In genomic region chr3:193016437-193016887, GRCh38 we compare ENCODE assay signal across 13 cellular contexts.
A peak's percentile ranks its signal among the peaks of the same experiment; 100 is the strongest.
DNase-seq lines count a peak whose midpoint lies in the region; ATAC-seq and FAIRE-seq lines count a peak whose summit lies in the region.
"Had no signal": no experiment of that assay in that cellular context is flagged by ENCODE, and none has a peak within 500 bp of the region (broad histone marks: within the 10 kb centered on the region; RNA-seq: fewer than 3 reads in every experiment).

No MANE protein-coding gene starts in this region.

- H3K27ac ChIP-seq in iPS-20b (ENCODE audit: low read length) = no peak overlapping the region
- H3K27ac ChIP-seq: C4-2B, lower lobe of right lung, sigmoid colon had no signal

- no peak overlapping the region; the same call in 1 of the 2 replicates for H3K9ac ChIP-seq in iPS-20b (ENCODE audit: low read depth, low read length)

- H3K9me3 ChIP-seq in iPS-20b (ENCODE audit: insufficient read depth, low read depth, low read length) = peaks cover 14% of the 10 kb centered on the region
- H3K9me3 ChIP-seq: sigmoid colon had no signal

- H3K36me3 ChIP-seq in iPS-20b (ENCODE audit: insufficient read depth, low read depth, low read length) = no peaks in the 10 kb centered on the region
- H3K36me3 ChIP-seq: lower lobe of right lung, sigmoid colon had no signal

- no peak for ATAC-seq in HG03520 (IDR thresholded peaks at IDR 0.05; ENCODE audit: unreplicated experiment)
- ATAC-seq in GM21529 (IDR thresholded peaks at IDR 0.05; ENCODE audit: unreplicated experiment) = no peak
- ATAC-seq: activated naive CD8-positive, alpha-beta T cell treated with anti-CD3 and anti-CD28 coated beads, Interleukin-2, amount 50 U/mL, for 24 hours; lower lobe of right lung had no signal

- FAIRE-seq in GM19239 (lab: Jason Lieb, UNC) = no peak

- H3K27me3 ChIP-seq in iPS-20b (ENCODE audit: insufficient read depth, low read length) = no peaks in the 10 kb centered on the region
- H3K27me3 ChIP-seq: sigmoid colon had no signal

- H3K4me1 ChIP-seq in iPS-20b (ENCODE audit: insufficient read depth, low read length) = peaks cover 13% of the 10 kb centered on the region; the same call in 1 of the 2 replicates
- H3K4me1 ChIP-seq: lower lobe of right lung had no signal

- DNase-seq in Daoy (ENCODE audit: low read depth) = peak; percentile 61
- peak; percentile 79 for DNase-seq in NCI-H1092 (lab: John Stamatoyannopoulos, UW)
- peak; percentile 41 for DNase-seq in amniotic epithelial cell (ENCODE audit: low read depth)
- DNase-seq in GM19239 (ENCODE audit: insufficient read length, low spot score) = no peak
- no peak for DNase-seq in DMS114 treated with DMSO at 0.1 percent for 48 hours (lab: John Stamatoyannopoulos, UW; ENCODE audit: unreplicated experiment)
- DNase-seq: activated CD4-positive, alpha-beta T cell treated with anti-CD3 and anti-CD28 coated beads, Interleukin-2, amount 50 U/mL, for 4 hours; activated naive CD8-positive, alpha-beta T cell treated with anti-CD3 and anti-CD28 coated beads, Interleukin-2, amount 50 U/mL, for 24 hours; lower lobe of right lung; sigmoid colon had no signal

- H3K4me3 ChIP-seq in iPS-20b (ENCODE audit: low read length) = peak overlapping the region; percentile 41; the same call in 1 of the 2 replicates
- H3K4me3 ChIP-seq: lower lobe of right lung, sigmoid colon had no signal

Comparison
In these comparisons a context has a peak if more than half of its experiments do, and no peak if none do; other contexts are left out.
1. DNase-seq: peak in Daoy (single experiment), NCI-H1092 (single experiment) and amniotic epithelial cell (single experiment); none in GM19239 (single experiment) and DMS114 treated with DMSO at 0.1 percent for 48 hours (single experiment).